1 cellular context compared by ENCODE assay signal in the genomic region with DNA sequence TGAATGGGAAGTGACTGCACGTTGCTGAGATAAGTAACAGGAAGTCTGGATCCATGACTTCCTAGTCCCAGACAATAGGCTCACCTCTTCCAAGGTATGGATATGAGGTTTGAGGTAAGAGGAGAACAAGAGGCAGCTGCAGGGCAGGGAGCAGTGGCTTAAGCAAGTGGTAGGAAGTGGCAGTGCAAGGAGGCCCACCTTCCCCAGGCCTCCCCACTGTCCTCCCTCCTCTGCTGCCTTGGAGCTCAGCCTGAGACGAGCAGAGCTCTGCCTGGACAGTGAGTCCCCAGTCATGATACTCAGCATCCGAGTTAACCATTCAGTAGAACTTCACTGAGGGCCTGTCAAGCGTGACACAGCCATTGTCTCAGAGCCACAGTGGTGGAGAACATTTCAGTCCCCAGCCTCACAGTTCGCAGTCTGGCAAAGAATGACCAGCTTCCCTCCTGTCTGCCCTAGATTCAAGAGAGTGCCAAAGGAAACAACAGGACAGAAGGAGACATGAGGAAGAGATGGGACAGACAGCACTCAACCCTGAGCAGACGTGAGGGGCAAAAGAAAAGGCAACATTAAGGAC.
TF ChIP-seq lines count a peak whose summit lies in the region.

No MANE protein-coding gene starts in this region.

TF ChIP-seq in IMR-90, 13 proteins besides CTCF, POLR2A, EP300 and RAD21 (continued from another document):
- TF ChIP-seq, protein P1, sequence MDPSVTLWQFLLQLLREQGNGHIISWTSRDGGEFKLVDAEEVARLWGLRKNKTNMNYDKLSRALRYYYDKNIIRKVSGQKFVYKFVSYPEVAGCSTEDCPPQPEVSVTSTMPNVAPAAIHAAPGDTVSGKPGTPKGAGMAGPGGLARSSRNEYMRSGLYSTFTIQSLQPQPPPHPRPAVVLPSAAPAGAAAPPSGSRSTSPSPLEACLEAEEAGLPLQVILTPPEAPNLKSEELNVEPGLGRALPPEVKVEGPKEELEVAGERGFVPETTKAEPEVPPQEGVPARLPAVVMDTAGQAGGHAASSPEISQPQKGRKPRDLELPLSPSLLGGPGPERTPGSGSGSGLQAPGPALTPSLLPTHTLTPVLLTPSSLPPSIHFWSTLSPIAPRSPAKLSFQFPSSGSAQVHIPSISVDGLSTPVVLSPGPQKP (IDR thresholded peaks at IDR 0.05; ENCODE audit: borderline replicate concordance, low read depth, low read length) = no peak
- TF ChIP-seq CHD1 (IDR thresholded peaks at IDR 0.05; ENCODE audit: low read depth, low read length) (no peak), MXI1 (IDR thresholded peaks at IDR 0.05; ENCODE audit: borderline replicate concordance, low read depth, low read length) (no peak)
- TF ChIP-seq, protein P2, sequence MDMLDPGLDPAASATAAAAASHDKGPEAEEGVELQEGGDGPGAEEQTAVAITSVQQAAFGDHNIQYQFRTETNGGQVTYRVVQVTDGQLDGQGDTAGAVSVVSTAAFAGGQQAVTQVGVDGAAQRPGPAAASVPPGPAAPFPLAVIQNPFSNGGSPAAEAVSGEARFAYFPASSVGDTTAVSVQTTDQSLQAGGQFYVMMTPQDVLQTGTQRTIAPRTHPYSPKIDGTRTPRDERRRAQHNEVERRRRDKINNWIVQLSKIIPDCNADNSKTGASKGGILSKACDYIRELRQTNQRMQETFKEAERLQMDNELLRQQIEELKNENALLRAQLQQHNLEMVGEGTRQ (IDR thresholded peaks at IDR 0.05; ENCODE audit: low read depth, low read length) = no peak
